11 cellular contexts compared by ENCODE assay signal in the genomic region with DNA sequence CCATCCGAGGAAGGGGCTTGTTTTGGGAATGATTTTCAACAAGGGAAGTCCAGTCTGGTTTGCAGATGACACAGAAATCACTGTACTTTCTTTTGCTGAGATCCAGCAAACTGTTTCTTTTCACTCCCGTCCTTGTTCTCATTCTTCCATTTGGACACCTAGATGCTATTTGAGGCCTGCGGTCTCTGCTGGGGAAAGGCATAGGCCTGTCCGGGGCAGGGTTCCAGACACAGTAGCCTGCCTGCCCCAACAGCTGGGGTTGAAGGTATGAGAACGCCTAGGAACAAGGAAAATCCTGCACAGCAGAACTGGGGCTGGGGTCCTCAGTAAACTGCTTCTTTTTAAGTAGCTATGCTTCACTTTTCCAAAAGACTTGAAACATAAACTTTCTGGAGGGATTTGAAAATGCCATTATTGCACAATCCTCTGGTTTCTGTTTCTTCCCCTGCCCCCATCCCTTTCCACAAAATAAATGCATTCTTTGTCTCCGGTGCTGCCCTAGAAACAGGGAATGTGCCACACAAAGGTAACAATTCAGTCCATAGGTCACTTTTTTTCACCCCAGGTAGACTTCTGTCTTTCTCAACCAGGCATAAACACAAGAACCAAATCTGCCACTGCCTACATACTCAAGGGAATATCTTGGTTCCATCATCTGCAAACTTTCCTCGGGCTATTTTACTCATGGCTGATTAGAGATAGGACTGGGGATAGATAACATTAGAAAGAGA.
DNase-seq lines count a peak whose midpoint lies in the region; ATAC-seq, FAIRE-seq and TF ChIP-seq lines count a peak whose summit lies in the region.
"Had no signal": no experiment of that assay in that cellular context is flagged by ENCODE, and none has a peak within 500 bp of the region (broad histone marks: within the 10 kb centered on the region; RNA-seq: fewer than 3 reads in every experiment).

No MANE protein-coding gene starts in this region.

- ATAC-seq in SK-N-SH treated with all-trans-retinoic acid at 6 μM for 48 hours: peak; percentile 32
- ATAC-seq in heart left ventricle: peak in 1 of 4 donors; percentile 55
- peak; percentile 65 to 80 (median 76) for ATAC-seq in pancreas

- intact Hi-C loops in heart left ventricle (cut with DNase I) (no loop called here), pancreas (cut with DNase I) (no loop called here)

- H3K27me3 ChIP-seq in heart left ventricle: no peaks in the 10 kb centered on the region
- H3K27me3 ChIP-seq in pancreas: no peaks in the 10 kb centered on the region

- H3K4me3 ChIP-seq in heart left ventricle (no peak overlapping the region), pancreas (no peak overlapping the region)

- TF ChIP-seq CTCF in heart left ventricle (IDR thresholded peaks at IDR 0.05) (no peak), pancreas (IDR thresholded peaks at IDR 0.05) (no peak)

- no peaks in the 10 kb centered on the region for H3K36me3 ChIP-seq in heart left ventricle
- no peaks in the 10 kb centered on the region for H3K36me3 ChIP-seq in pancreas

- H3K9me3 ChIP-seq in heart left ventricle: no peaks in the 10 kb centered on the region
- no peaks in the 10 kb centered on the region for H3K9me3 ChIP-seq in pancreas

- peaks cover 0 to 40% (median 14%) of the 10 kb centered on the region in 12 donors for H3K4me1 ChIP-seq in heart left ventricle
- peaks cover 7 to 31% (median 16%) of the 10 kb centered on the region in 3 donors for H3K4me1 ChIP-seq in pancreas

- DNase-seq in COLO829 (ENCODE audit: low spot score) (peak; percentile 42), heart left ventricle (peak in 1 of 5 donors; percentile 23), pancreas (peak in 2 of 6 donors; percentile 23 to 25), DMS153 (lab: John Stamatoyannopoulos, UW) (no peak), NCI-H2227 (lab: John Stamatoyannopoulos, UW; ENCODE audit: unreplicated experiment) (no peak), mucosa of gallbladder (ENCODE audit: low spot score) (no peak)
- DNase-seq in activated CD4-positive, alpha-beta T cell treated with anti-CD3 and anti-CD28 coated beads for 48 hours: no peak
- DNase-seq: activated naive CD8-positive, alpha-beta T cell treated with anti-CD3 and anti-CD28 coated beads, Interleukin-2, amount 10 ng/mL, durations not matched to agents 7 days and 5 days; stimulated activated CD4-positive, alpha-beta T cell treated with anti-CD3 and anti-CD28 coated beads, Interleukin-4, amount 100 ng/mL, for 24 hours; T-helper 9 cell had no signal

- FAIRE-seq in pancreas (lab: Jason Lieb, UNC): no peak

- no peak for TF ChIP-seq POLR2A in heart left ventricle (IDR thresholded peaks at IDR 0.05)

- WGBS in heart left ventricle, 4 donors: 69 to 73% (median 72%) methylated on average over 7 of the region's 7 CpGs
- WGBS in pancreas, 2 donors: 36 to 38% methylated on average over 7 of the region's 7 CpGs

- H3K27ac ChIP-seq in heart left ventricle (peak overlapping the region in 10 of 12 donors; percentile 11 to 55 (median 42)), pancreas (peak overlapping the region; percentile 37 to 83 (median 81))

TF ChIP-seq in SK-N-SH treated with all-trans-retinoic acid at 6 μM for 48 hours, 23 proteins besides CTCF, POLR2A, EP300 and RAD21:
- TF ChIP-seq OSR1 (CRISPR knock-in tag; IDR thresholded peaks at IDR 0.05) (no peak), CSDC2 (CRISPR knock-in tag; IDR thresholded peaks at IDR 0.05) (0 out of 2 replicates have a peak, but pooled peaks have one; percentile 65), ARNTL (CRISPR knock-in tag; IDR thresholded peaks at IDR 0.05; ENCODE audit: borderline replicate concordance, low read depth) (no peak)
- TF ChIP-seq, protein P1, sequence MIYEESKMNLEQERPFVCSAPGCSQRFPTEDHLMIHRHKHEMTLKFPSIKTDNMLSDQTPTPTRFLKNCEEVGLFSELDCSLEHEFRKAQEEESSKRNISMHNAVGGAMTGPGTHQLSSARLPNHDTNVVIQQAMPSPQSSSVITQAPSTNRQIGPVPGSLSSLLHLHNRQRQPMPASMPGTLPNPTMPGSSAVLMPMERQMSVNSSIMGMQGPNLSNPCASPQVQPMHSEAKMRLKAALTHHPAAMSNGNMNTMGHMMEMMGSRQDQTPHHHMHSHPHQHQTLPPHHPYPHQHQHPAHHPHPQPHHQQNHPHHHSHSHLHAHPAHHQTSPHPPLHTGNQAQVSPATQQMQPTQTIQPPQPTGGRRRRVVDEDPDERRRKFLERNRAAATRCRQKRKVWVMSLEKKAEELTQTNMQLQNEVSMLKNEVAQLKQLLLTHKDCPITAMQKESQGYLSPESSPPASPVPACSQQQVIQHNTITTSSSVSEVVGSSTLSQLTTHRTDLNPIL (CRISPR knock-in tag; IDR thresholded peaks at IDR 0.05; ENCODE audit: low read depth): no peak
